22 cellular contexts compared by ENCODE assay signal in the genomic region with DNA sequence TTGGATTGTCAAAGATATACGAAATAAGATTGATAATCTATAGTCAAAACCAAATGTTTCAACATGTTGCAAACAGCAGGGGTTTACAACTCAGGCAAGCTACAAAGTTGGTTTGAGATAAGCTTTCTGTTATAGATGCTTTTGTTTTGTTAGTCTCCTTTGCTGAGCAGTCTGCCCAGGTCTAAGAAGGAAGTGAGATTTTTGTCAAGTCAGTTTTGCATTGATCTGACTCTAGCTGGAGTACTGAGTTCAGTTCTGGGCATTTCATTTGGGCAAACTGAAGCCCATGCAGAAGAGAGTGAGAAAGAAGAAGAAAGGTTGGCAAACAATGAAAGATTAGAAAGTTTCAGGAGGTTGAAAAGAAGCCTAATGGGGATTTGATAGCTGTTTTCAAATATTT.
DNase-seq lines count a peak whose midpoint lies in the region; ATAC-seq, FAIRE-seq and TF ChIP-seq lines count a peak whose summit lies in the region.
"Had no signal": no experiment of that assay in that cellular context is flagged by ENCODE, and none has a peak within 500 bp of the region (broad histone marks: within the 10 kb centered on the region; RNA-seq: fewer than 3 reads in every experiment).

No MANE protein-coding gene starts in this region.

- TF ChIP-seq CTCF in OCI-LY3 (IDR thresholded peaks at IDR 0.05; ENCODE audit: low read depth, low read length): no peak

- FAIRE-seq in GM12891 (lab: Jason Lieb, UNC): no peak
- FAIRE-seq: HTR-8/SVneo had no signal

- no peak overlapping the region for H2AFZ ChIP-seq in OCI-LY3 (ENCODE audit: low read depth, low read length)

- no peaks in the 10 kb centered on the region for H3K27me3 ChIP-seq in OCI-LY3 (ENCODE audit: low read depth, low read length)
- H3K27me3 ChIP-seq: Peyer's patch had no signal

- DNase-seq in GM12891 (ENCODE audit: insufficient read length, low spot score) (no peak), AG08396 (ENCODE audit: low spot score) (no peak), left lobe of liver (ENCODE audit: low spot score) (no peak), D341Med (ENCODE audit: low spot score) (no peak)
- DNase-seq: Calu3; CD4-positive, alpha-beta memory T cell; H9; Kasumi-1; NCI-H1105; NCI-H1694 treated with DMSO at 0.1 percent for 48 hours; NCI-H2107; NCI-H2227 treated with DMSO at 0.1 percent for 48 hours; NCI-H524; Peyer's patch had no signal

- H3K4me2 ChIP-seq in OCI-LY3 (ENCODE audit: low read length): peak overlapping the region; percentile 40

- ATAC-seq in GM19395 (IDR thresholded peaks at IDR 0.05; ENCODE audit: unreplicated experiment) (peak; percentile 58), HG02885 (IDR thresholded peaks at IDR 0.05; ENCODE audit: poor library complexity, unreplicated experiment) (peak; percentile 49), left lobe of liver (no peak), GM19397 (IDR thresholded peaks at IDR 0.05; ENCODE audit: unreplicated experiment) (no peak)
- ATAC-seq: Right ventricle myocardium inferior had no signal

- no peak for TF ChIP-seq POLR2A in GM12891 (IDR thresholded peaks at IDR 0.05; ENCODE audit: low read depth, low read length)

- H3K27ac ChIP-seq in OCI-LY3 (ENCODE audit: low read length): 0 out of 2 replicates have a peak overlapping the region, but pooled peaks have one; percentile 9
- H3K27ac ChIP-seq: 22Rv1, HL-60, Peyer's patch had no signal

- peaks cover 14% of the 10 kb centered on the region for H3K4me1 ChIP-seq in OCI-LY3 (ENCODE audit: low read length)
- H3K4me1 ChIP-seq: Peyer's patch had no signal

- no peaks in the 10 kb centered on the region for H3K36me3 ChIP-seq in OCI-LY3 (replicated peaks; ENCODE audit: low read depth, low read length)
- H3K36me3 ChIP-seq: Peyer's patch had no signal

- H3K9me3 ChIP-seq in OCI-LY3 (ENCODE audit: insufficient read depth, low read length): no peaks in the 10 kb centered on the region
- H3K9me3 ChIP-seq: Peyer's patch had no signal

- H3K79me2 ChIP-seq in OCI-LY3 (ENCODE audit: low read length): no peaks in the 10 kb centered on the region

- no peak overlapping the region for H3K4me3 ChIP-seq in OCI-LY3 (ENCODE audit: low read length)
- H3K4me3 ChIP-seq: Peyer's patch had no signal

- no peaks in the 10 kb centered on the region for H4K20me1 ChIP-seq in OCI-LY3 (ENCODE audit: insufficient read depth, low read length)

- H3K9ac ChIP-seq in OCI-LY3 (ENCODE audit: low read length): no peak overlapping the region

TF ChIP-seq in GM12891, 5 proteins besides CTCF, POLR2A, EP300 and RAD21:
- TF ChIP-seq POLR2AphosphoS5 (IDR thresholded peaks at IDR 0.05; ENCODE audit: low read depth, low read length): no peak
- TF ChIP-seq PAX5 (IDR thresholded peaks at IDR 0.05; ENCODE audit: insufficient read depth, low read length, severe bottlenecking): no peak
- 0 out of 2 replicates have a peak, but pooled peaks have one; percentile 18 for TF ChIP-seq SPI1 (IDR thresholded peaks at IDR 0.05; ENCODE audit: low read depth, low read length)
- no peak for TF ChIP-seq POU2F2 (IDR thresholded peaks at IDR 0.05; ENCODE audit: low read depth, low read length)
- no peak for TF ChIP-seq TAF1 (IDR thresholded peaks at IDR 0.05; ENCODE audit: low read depth, low read length)

Comparison
In these comparisons a context has a peak if more than half of its experiments do, and no peak if none do; other contexts are left out.
1. ATAC-seq: peak in GM19395 (single experiment) and HG02885 (single experiment); none in left lobe of liver (single experiment) and GM19397 (single experiment).